In the genomic region with DNA sequence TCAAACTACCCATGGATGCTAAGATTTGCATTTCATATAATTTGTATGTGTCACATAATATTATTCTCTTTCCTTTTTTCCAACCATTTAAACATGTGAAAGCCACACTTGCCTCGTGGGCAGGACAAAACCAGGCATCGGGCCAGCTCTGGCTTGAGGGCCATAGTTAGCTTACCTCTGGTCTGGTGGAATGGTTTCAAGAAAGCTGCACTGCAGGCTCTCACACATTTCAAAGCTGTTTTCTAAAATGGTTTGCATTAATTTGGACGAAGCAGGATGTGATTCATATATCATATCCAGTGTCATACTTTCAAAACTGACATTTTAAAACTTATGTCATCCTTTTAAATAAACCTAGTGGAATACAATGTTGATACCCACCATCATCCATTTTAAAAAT, we compare ENCODE assay signal across 15 cellular contexts.
DNase-seq lines count a peak whose midpoint lies in the region; ATAC-seq, FAIRE-seq and TF ChIP-seq lines count a peak whose summit lies in the region.
"Had no signal": no experiment of that assay in that cellular context is flagged by ENCODE, and none has a peak within 500 bp of the region (broad histone marks: within the 10 kb centered on the region; RNA-seq: fewer than 3 reads in every experiment).

No MANE protein-coding gene starts in this region.

- no peaks in the 10 kb centered on the region for H3K9me3 ChIP-seq in CD4-positive, alpha-beta T cell (ENCODE audit: control insufficient read depth, low read length)
- H3K9me3 ChIP-seq in colonic mucosa, result no peaks in the 10 kb centered on the region

- H3K4me3 ChIP-seq in colonic mucosa, result no peak overlapping the region
- H3K4me3 ChIP-seq: smooth muscle cell had no signal

- H3K27me3 ChIP-seq in CD4-positive, alpha-beta T cell (ENCODE audit: control insufficient read depth, insufficient read depth, low read length), result no peaks in the 10 kb centered on the region
- H3K27me3 ChIP-seq in colonic mucosa, result no peaks in the 10 kb centered on the region

- peak overlapping the region; percentile 83 for H3K27ac Mint-ChIP-seq in CD4-positive, alpha-beta T cell
- peak overlapping the region; percentile 89 for H3K27ac Mint-ChIP-seq in activated naive CD8-positive, alpha-beta T cell treated with anti-CD3 and anti-CD28 coated beads, Interleukin-2, amount 10 ng/mL, durations not matched to agents 7 days and 5 days
- H3K27ac Mint-ChIP-seq in WTC11, result no peak overlapping the region

- CTCF ChIA-PET in CD4-positive, alpha-beta T cell (lab: Charles Lee), result no interaction called here
- CTCF ChIA-PET in WTC11 (lab: Charles Lee), result no interaction called here

- no peak for FAIRE-seq in urothelium cell line (lab: Jason Lieb, UNC)
- FAIRE-seq: islet of Langerhans had no signal

- no peak for TF ChIP-seq CTCF in CD4-positive, alpha-beta T cell (IDR thresholded peaks at IDR 0.05)
- TF ChIP-seq CTCF in colonic mucosa (IDR thresholded peaks at IDR 0.05) (no peak), WTC11 (IDR thresholded peaks at IDR 0.05) (no peak)

- intact Hi-C loops in CD4-positive, alpha-beta T cell (cut with DNase I, micrococcal nuclease), result no loop called here
- intact Hi-C loops in colonic mucosa (cut with DNase I), result no loop called here

- H3K9ac ChIP-seq in colonic mucosa (ENCODE audit: low read depth in 2 of 2, low read length in 2 of 2), result no peak overlapping the region

- no peaks in the 10 kb centered on the region for H3K9me3 Mint-ChIP-seq in CD4-positive, alpha-beta T cell
- H3K9me3 Mint-ChIP-seq in activated naive CD8-positive, alpha-beta T cell treated with anti-CD3 and anti-CD28 coated beads, Interleukin-2, amount 10 ng/mL, durations not matched to agents 7 days and 5 days, result no peaks in the 10 kb centered on the region
- H3K9me3 Mint-ChIP-seq in WTC11, result no peaks in the 10 kb centered on the region
- H3K9me3 Mint-ChIP-seq: IgD-negative memory B cell had no signal

- no peaks in the 10 kb centered on the region for H3K36me3 ChIP-seq in colonic mucosa

- no peaks in the 10 kb centered on the region for H3K4me1 ChIP-seq in colonic mucosa

- peak overlapping the region; percentile 46 for H3K4me3 Mint-ChIP-seq in CD4-positive, alpha-beta T cell
- H3K4me3 Mint-ChIP-seq in activated naive CD8-positive, alpha-beta T cell treated with anti-CD3 and anti-CD28 coated beads, Interleukin-2, amount 10 ng/mL, durations not matched to agents 7 days and 5 days, result no peak overlapping the region
- no peak overlapping the region for H3K4me3 Mint-ChIP-seq in WTC11
- H3K4me3 Mint-ChIP-seq: IgD-negative memory B cell had no signal

- no peak overlapping the region for H3K27ac ChIP-seq in CD4-positive, alpha-beta T cell (ENCODE audit: low read depth, low read length)
- H3K27ac ChIP-seq in colonic mucosa, result no peak overlapping the region

- ATAC-seq in CD4-positive, alpha-beta T cell (ENCODE audit: poor library complexity), result no peak
- ATAC-seq in activated naive CD8-positive, alpha-beta T cell treated with anti-CD3 and anti-CD28 coated beads, Interleukin-2, amount 10 ng/mL, durations not matched to agents 7 days and 5 days (ENCODE audit: low read depth), result no peak
- ATAC-seq in WTC11, result no peak
- ATAC-seq: esophagus mucosa, Panc1 had no signal

- POLR2A ChIA-PET in CD4-positive, alpha-beta T cell (lab: Charles Lee), result interaction anchor here (0.9 to 12.8 kb wide), 2 partner anchors 12 to 46 kb away, joined by 3 to 307 read pairs; no protein-coding TSS in a partner anchor
- POLR2A ChIA-PET in activated naive CD8-positive, alpha-beta T cell treated with anti-CD3 and anti-CD28 coated beads, Interleukin-2, amount 10 ng/mL, durations not matched to agents 7 days and 5 days (lab: Charles Lee), result interaction anchor here (0.6 to 2.4 kb wide), 3 partner anchors 11 to 51 kb away, joined by 4 to 13 read pairs (median 5); no protein-coding TSS in a partner anchor
- POLR2A ChIA-PET in WTC11 (lab: Charles Lee), result no interaction called here

- DNase-seq in CD4-positive, alpha-beta T cell, result no peak
- peak; percentile 47 for DNase-seq in HT1080 (ENCODE audit: low read depth)
- no peak for DNase-seq in activated naive CD8-positive, alpha-beta T cell treated with anti-CD3 and anti-CD28 coated beads, Interleukin-2, amount 10 ng/mL, durations not matched to agents 7 days and 5 days
- peak; percentile 65 for DNase-seq in middle frontal gyrus (ENCODE audit: extremely low spot score, low spot score)
- no peak for DNase-seq in urothelium cell line (ENCODE audit: low spot score)
- DNase-seq in colonic mucosa, result no peak
- no peak for DNase-seq in WTC11 (ENCODE audit: low spot score)
- DNase-seq in Ammon's horn (ENCODE audit: low spot score), result no peak
- DNase-seq: Calu3, NCI-H2107 had no signal

- H3K36me3 Mint-ChIP-seq in CD4-positive, alpha-beta T cell (ENCODE audit: low read depth), result no peaks in the 10 kb centered on the region
- H3K36me3 Mint-ChIP-seq in activated naive CD8-positive, alpha-beta T cell treated with anti-CD3 and anti-CD28 coated beads, Interleukin-2, amount 10 ng/mL, durations not matched to agents 7 days and 5 days, result peaks cover 13% of the 10 kb centered on the region
- H3K36me3 Mint-ChIP-seq in WTC11, result no peaks in the 10 kb centered on the region
- H3K36me3 Mint-ChIP-seq: IgD-negative memory B cell had no signal

- peaks cover 71% of the 10 kb centered on the region for H3K4me1 Mint-ChIP-seq in CD4-positive, alpha-beta T cell (ENCODE audit: low read depth)
- H3K4me1 Mint-ChIP-seq in activated naive CD8-positive, alpha-beta T cell treated with anti-CD3 and anti-CD28 coated beads, Interleukin-2, amount 10 ng/mL, durations not matched to agents 7 days and 5 days, result peaks cover 38% of the 10 kb centered on the region
- H3K4me1 Mint-ChIP-seq in WTC11, result peaks cover 11% of the 10 kb centered on the region

- H3K27me3 Mint-ChIP-seq in CD4-positive, alpha-beta T cell, result no peaks in the 10 kb centered on the region
- no peaks in the 10 kb centered on the region for H3K27me3 Mint-ChIP-seq in activated naive CD8-positive, alpha-beta T cell treated with anti-CD3 and anti-CD28 coated beads, Interleukin-2, amount 10 ng/mL, durations not matched to agents 7 days and 5 days
- no peaks in the 10 kb centered on the region; the same call in 1 of the 2 replicates for H3K27me3 Mint-ChIP-seq in WTC11 (ENCODE audit: low read depth)
- H3K27me3 Mint-ChIP-seq: IgD-negative memory B cell had no signal

TF ChIP-seq in WTC11, 78 proteins besides CTCF, POLR2A, EP300 and RAD21 (continues in another document):
- TF ChIP-seq, protein P1, sequence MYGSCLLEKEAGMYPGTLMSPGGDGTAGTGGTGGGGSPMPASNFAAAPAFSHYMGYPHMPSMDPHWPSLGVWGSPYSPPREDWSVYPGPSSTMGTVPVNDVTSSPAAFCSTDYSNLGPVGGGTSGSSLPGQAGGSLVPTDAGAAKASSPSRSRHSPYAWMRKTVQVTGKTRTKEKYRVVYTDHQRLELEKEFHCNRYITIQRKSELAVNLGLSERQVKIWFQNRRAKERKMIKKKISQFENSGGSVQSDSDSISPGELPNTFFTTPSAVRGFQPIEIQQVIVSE (CRISPR knock-in tag; IDR thresholded peaks at IDR 0.05; ENCODE audit: borderline replicate concordance), result no peak
- TF ChIP-seq NR3C1 (CRISPR knock-in tag; conservative IDR thresholded peaks at IDR 0.05; ENCODE audit: low read depth) (no peak), MXD4 (CRISPR knock-in tag; IDR thresholded peaks at IDR 0.05; ENCODE audit: borderline replicate concordance) (no peak), ZNF263 (CRISPR knock-in tag; IDR thresholded peaks at IDR 0.05; ENCODE audit: low read depth) (no peak)
- TF ChIP-seq, protein P2, sequence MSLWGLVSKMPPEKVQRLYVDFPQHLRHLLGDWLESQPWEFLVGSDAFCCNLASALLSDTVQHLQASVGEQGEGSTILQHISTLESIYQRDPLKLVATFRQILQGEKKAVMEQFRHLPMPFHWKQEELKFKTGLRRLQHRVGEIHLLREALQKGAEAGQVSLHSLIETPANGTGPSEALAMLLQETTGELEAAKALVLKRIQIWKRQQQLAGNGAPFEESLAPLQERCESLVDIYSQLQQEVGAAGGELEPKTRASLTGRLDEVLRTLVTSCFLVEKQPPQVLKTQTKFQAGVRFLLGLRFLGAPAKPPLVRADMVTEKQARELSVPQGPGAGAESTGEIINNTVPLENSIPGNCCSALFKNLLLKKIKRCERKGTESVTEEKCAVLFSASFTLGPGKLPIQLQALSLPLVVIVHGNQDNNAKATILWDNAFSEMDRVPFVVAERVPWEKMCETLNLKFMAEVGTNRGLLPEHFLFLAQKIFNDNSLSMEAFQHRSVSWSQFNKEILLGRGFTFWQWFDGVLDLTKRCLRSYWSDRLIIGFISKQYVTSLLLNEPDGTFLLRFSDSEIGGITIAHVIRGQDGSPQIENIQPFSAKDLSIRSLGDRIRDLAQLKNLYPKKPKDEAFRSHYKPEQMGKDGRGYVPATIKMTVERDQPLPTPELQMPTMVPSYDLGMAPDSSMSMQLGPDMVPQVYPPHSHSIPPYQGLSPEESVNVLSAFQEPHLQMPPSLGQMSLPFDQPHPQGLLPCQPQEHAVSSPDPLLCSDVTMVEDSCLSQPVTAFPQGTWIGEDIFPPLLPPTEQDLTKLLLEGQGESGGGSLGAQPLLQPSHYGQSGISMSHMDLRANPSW (CRISPR knock-in tag; conservative IDR thresholded peaks at IDR 0.05; ENCODE audit: low read depth), result no peak
- TF ChIP-seq, protein P3, sequence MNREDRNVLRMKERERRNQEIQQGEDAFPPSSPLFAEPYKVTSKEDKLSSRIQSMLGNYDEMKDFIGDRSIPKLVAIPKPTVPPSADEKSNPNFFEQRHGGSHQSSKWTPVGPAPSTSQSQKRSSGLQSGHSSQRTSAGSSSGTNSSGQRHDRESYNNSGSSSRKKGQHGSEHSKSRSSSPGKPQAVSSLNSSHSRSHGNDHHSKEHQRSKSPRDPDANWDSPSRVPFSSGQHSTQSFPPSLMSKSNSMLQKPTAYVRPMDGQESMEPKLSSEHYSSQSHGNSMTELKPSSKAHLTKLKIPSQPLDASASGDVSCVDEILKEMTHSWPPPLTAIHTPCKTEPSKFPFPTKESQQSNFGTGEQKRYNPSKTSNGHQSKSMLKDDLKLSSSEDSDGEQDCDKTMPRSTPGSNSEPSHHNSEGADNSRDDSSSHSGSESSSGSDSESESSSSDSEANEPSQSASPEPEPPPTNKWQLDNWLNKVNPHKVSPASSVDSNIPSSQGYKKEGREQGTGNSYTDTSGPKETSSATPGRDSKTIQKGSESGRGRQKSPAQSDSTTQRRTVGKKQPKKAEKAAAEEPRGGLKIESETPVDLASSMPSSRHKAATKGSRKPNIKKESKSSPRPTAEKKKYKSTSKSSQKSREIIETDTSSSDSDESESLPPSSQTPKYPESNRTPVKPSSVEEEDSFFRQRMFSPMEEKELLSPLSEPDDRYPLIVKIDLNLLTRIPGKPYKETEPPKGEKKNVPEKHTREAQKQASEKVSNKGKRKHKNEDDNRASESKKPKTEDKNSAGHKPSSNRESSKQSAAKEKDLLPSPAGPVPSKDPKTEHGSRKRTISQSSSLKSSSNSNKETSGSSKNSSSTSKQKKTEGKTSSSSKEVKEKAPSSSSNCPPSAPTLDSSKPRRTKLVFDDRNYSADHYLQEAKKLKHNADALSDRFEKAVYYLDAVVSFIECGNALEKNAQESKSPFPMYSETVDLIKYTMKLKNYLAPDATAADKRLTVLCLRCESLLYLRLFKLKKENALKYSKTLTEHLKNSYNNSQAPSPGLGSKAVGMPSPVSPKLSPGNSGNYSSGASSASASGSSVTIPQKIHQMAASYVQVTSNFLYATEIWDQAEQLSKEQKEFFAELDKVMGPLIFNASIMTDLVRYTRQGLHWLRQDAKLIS (CRISPR knock-in tag; IDR thresholded peaks at IDR 0.05; ENCODE audit: borderline replicate concordance), result no peak

Comparison
In these comparisons a context has a peak if more than half of its experiments do, and no peak if none do; other contexts are left out.
1. DNase-seq: peak in HT1080 (single experiment) and middle frontal gyrus (single experiment); none in CD4-positive, alpha-beta T cell (0 of 10), activated naive CD8-positive, alpha-beta T cell treated with anti-CD3 and anti-CD28 coated beads, Interleukin-2, amount 10 ng/mL, durations not matched to agents 7 days and 5 days (single experiment), urothelium cell line (single experiment), colonic mucosa (single experiment), WTC11 (single experiment) and Ammon's horn (single experiment).